23 cellular contexts compared by ENCODE assay signal in the genomic region with DNA sequence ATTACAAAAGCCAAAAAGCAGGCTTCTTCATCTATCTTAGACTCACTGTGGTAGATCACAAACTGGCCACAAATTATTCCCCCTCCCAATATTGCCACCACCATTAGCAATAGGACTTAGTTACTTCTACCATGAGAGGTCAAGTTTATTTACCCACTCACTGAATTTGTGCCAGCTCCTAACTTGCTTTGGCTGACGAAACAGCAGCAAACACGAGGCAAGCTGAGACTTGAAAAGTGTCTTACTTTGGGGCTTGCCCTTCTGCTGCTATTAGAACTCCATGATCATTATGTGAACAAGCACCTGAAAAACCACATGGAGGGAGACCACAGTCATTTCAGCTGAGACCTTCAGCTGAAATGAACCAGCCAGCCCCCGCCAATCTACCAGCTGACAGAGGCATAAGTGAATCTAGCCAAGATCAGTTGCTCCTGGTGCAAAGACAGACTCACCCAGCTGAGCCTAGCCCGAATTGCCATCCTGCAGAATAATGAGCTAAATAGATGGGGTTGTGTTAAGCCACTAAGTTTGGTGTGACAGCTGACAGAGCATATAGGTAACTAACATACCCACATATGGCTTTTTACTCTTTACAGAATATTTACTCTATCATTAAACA. TPM values are rescaled to one million over a fixed set of nuclear protein-coding genes. Genes with fewer than 3 reads are reported as not detected.
DNase-seq lines count a peak whose midpoint lies in the region; TF ChIP-seq lines count a peak whose summit lies in the region.
"Had no signal": no experiment of that assay in that cellular context is flagged by ENCODE, and none has a peak within 500 bp of the region (broad histone marks: within the 10 kb centered on the region; RNA-seq: fewer than 3 reads in every experiment).

No MANE protein-coding gene starts in this region.

- peaks cover 2% of the 10 kb centered on the region for H3K36me3 ChIP-seq in urinary bladder (ENCODE audit: insufficient read depth)
- peaks cover 0 to 4% of the 10 kb centered on the region in 2 donors for H3K36me3 ChIP-seq in adrenal gland (replicated peaks in 1 of 2)
- H3K36me3 ChIP-seq in spleen, result peaks cover 0 to 67% (median 10%) of the 10 kb centered on the region in 6 donors

- TF ChIP-seq CTCF in adrenal gland (IDR thresholded peaks at IDR 0.05), result no peak
- no peak for TF ChIP-seq CTCF in spleen (IDR thresholded peaks at IDR 0.05 in 8 of 11, conservative IDR thresholded peaks at IDR 0.05 in 3 of 11)

- H3K9me3 ChIP-seq in adrenal gland (replicated peaks in 1 of 3) (no peaks in the 10 kb centered on the region), spleen (no peaks in the 10 kb centered on the region)
- H3K9me3 ChIP-seq: esophagus muscularis mucosa, gastrocnemius medialis, neutrophil, testis had no signal

- H3K4me3 ChIP-seq in urinary bladder (ENCODE audit: low read depth, low read length), result no peak overlapping the region
- no peak overlapping the region for H3K4me3 ChIP-seq in adrenal gland
- no peak overlapping the region for H3K4me3 ChIP-seq in spleen
- H3K4me3 ChIP-seq: esophagus muscularis mucosa, gastrocnemius medialis, lung, smooth muscle cell, testis had no signal

- TF ChIP-seq POLR2A in adrenal gland (IDR thresholded peaks at IDR 0.05) (no peak), spleen (IDR thresholded peaks at IDR 0.05) (no peak)

- peak overlapping the region; percentile 67 for H3K27ac ChIP-seq in epithelial cell of prostate
- peak overlapping the region; percentile 39 for H3K27ac ChIP-seq in urinary bladder (ENCODE audit: low read depth)
- no peak overlapping the region for H3K27ac ChIP-seq in adrenal gland
- no peak overlapping the region for H3K27ac ChIP-seq in spleen
- H3K27ac ChIP-seq: esophagus muscularis mucosa, gastrocnemius medialis, neutrophil, testis had no signal

- WGBS in urinary bladder, result 78% methylated on average over 4 of the region's 4 CpGs
- 82 to 94% (median 86%) methylated on average over 4 of the region's 4 CpGs for WGBS in adrenal gland, 4 donors
- 71 to 98% (median 89%) methylated on average over 4 of the region's 4 CpGs for WGBS in spleen, 5 donors

- H3K27me3 ChIP-seq in adrenal gland, result no peaks in the 10 kb centered on the region
- H3K27me3 ChIP-seq in spleen (replicated peaks in 1 of 7), result no peaks in the 10 kb centered on the region
- H3K27me3 ChIP-seq: esophagus muscularis mucosa, gastrocnemius medialis, neutrophil, testis had no signal

- H3K4me1 ChIP-seq in urinary bladder (ENCODE audit: insufficient read depth) (no peaks in the 10 kb centered on the region), adrenal gland (replicated peaks in 1 of 2) (peaks cover 0 to 11% of the 10 kb centered on the region in 2 donors), spleen (peaks cover 0 to 28% (median 12%) of the 10 kb centered on the region in 6 donors)

- intact Hi-C loops in adrenal gland (cut with DNase I), result no loop called here
- intact Hi-C loops in spleen (cut with DNase I; ENCODE audit: low total_unique reads), result no loop called here

- DNase-seq in NCI-H510A treated with DMSO at 0.1 percent for 48 hours (lab: John Stamatoyannopoulos, UW), result peak; percentile 17
- no peak for DNase-seq in NCI-H510A (lab: John Stamatoyannopoulos, UW)
- peak; percentile 27 for DNase-seq in NCI-H446 treated with DMSO at 0.1 percent for 48 hours (lab: John Stamatoyannopoulos, UW)
- peak; percentile 64 for DNase-seq in epithelial cell of prostate (ENCODE audit: low read depth, low spot score)
- no peak for DNase-seq in adrenal gland
- DNase-seq in spleen, result no peak
- DNase-seq in T-helper 2 cell, result no peak
- DNase-seq: activated CD4-positive, alpha-beta T cell treated with anti-CD3 and anti-CD28 coated beads, Interleukin-2, amount 10 ng/mL, durations not matched to agents 24 days and 14 days; effector CD8-positive, alpha-beta T cell; EL; gastrocnemius medialis; GOT3; hypothalamus; NCI-H1436; NCI-H2227 treated with DMSO at 0.1 percent for 48 hours; stimulated activated CD4-positive, alpha-beta T cell treated with anti-CD3 and anti-CD28 coated beads, Interleukin-4, amount 100 ng/mL, for 1 hour; stimulated activated naive CD4-positive, alpha-beta T cell; testis had no signal

RNA-seq across cellular contexts. Expression of gene WDR41, which starts 5.7 kb away (rescaled TPM):
- 102 TPM for total RNA-seq in urinary bladder
- polyA plus RNA-seq in urinary bladder, result 21.2 TPM
- 10 to 100 TPM; 24.5 to 47.9 (median 34.4) TPM for total RNA-seq in adrenal gland
- polyA plus RNA-seq in adrenal gland, result 10 to 100 TPM in 2 of 3 donors, 1 to 10 TPM in 1; 9.8 to 38.1 (median 13.0) TPM
- total RNA-seq in spleen, result 10 to 100 TPM; 33.0 to 54.0 (median 37.2) TPM
- polyA plus RNA-seq in spleen, result 10 to 100 TPM; 11.0 to 15.9 (median 11.3) TPM

Comparison
In these comparisons a context has a peak if more than half of its experiments do, and no peak if none do; other contexts are left out.
1. DNase-seq: peak in NCI-H510A treated with DMSO at 0.1 percent for 48 hours (single experiment), NCI-H446 treated with DMSO at 0.1 percent for 48 hours (single experiment) and epithelial cell of prostate (single experiment); none in NCI-H510A (single experiment), adrenal gland (0 of 7), spleen (single experiment) and T-helper 2 cell (0 of 5).
2. H3K27ac ChIP-seq: peak in epithelial cell of prostate (single experiment) and urinary bladder (single experiment); none in adrenal gland (0 of 5) and spleen (0 of 8).